Comparison of ENCODE assay signal across 22 cellular contexts in the genomic region with DNA sequence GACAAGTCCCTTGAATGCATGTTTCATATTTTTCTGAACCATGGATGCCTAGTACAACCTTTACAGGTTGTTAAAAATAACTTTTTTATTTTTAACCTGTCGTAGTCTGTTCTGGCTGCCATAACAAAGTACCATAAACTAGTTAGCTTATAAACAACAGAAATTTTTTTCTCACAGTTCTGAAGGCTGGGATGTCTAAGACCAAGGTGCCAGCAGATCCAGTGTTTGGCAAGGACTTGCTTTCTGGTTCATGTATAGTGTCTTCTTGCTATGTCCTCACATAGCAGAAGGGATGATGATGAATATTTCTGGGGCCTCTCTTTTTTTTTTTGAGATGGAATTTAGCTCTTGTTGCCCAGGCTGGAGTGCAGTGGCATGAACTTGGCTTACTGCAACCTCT.
"Had no signal": no experiment of that assay in that cellular context is flagged by ENCODE, and none has a peak within 500 bp of the region (broad histone marks: within the 10 kb centered on the region; RNA-seq: fewer than 3 reads in every experiment).

No MANE protein-coding gene starts in this region.

- ATAC-seq: esophagus mucosa; foreskin keratinocyte; left colon; natural killer cell; stimulated activated memory B cell treated with anti-CD40 and anti-IgM and Interleukin-4, amounts not matched to agents 10 μg/mL and 1 μg/mL and 100 μg/mL, for 72 hours; stimulated activated naive CD8-positive, alpha-beta T cell treated with anti-CD3 and anti-CD28 coated beads, Interleukin-15, Interleukin-2, amounts not matched to agents 100 U/mL and 50 U/mL, for 24 hours had no signal

- H3K4me1 ChIP-seq: colonic mucosa had no signal

- H3K27me3 ChIP-seq: colonic mucosa, foreskin keratinocyte, hepatocyte, ovary, spleen, testis, tibial artery had no signal

- H3K27ac ChIP-seq: colonic mucosa, epithelial cell of prostate, foreskin keratinocyte, hepatocyte, ovary, skin epidermis, spleen, testis, tibial artery had no signal

- H3K36me3 ChIP-seq: colonic mucosa, ovary, spleen, tibial artery had no signal

- H3K4me3 ChIP-seq: colonic mucosa, hepatocyte, lung, ovary, skin epidermis, spleen, testis, tibial artery had no signal

- H3K9me3 ChIP-seq: colonic mucosa, ovary, spleen, testis, tibial artery had no signal

- DNase-seq: colonic mucosa; effector CD8-positive, alpha-beta T cell; endodermal cell; foreskin keratinocyte; natural killer cell; occipital lobe; ovary; posterior cingulate gyrus; retina; spleen; stimulated activated CD4-positive, alpha-beta T cell treated with anti-CD3 and anti-CD28 coated beads, Interleukin-4, amount 100 ng/mL, for 4 hours; stimulated activated naive CD8-positive, alpha-beta T cell treated with anti-CD3 and anti-CD28 coated beads, Interleukin-15, Interleukin-2, amounts not matched to agents 100 U/mL and 50 U/mL, for 24 hours; substantia nigra; testis; tibial artery had no signal
